Comparison of ENCODE assay signal across 8 cellular contexts in the genomic region with DNA sequence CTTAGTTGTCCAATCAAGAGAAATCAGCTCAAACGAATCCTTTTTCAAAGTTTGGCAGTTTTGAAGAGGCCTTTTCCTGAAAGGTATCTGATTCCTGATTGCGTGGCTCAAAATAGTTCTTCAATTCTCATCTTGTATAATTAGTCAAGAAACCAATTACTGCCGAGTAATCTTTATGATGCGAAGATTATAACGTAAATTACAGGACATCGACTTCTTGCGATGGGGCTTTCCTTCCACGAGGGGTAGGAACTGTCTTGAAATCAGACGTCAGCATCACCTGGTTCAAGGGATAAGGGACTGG. TPM values are rescaled to one million over a fixed set of nuclear protein-coding genes. Genes with fewer than 3 reads are reported as not detected.
DNase-seq lines count a peak whose midpoint lies in the region; ATAC-seq and TF ChIP-seq lines count a peak whose summit lies in the region.

No MANE protein-coding gene starts in this region.

- peak overlapping the region; percentile 1; the same call in 1 of the 2 replicates for H3K27ac ChIP-seq in SJCRH30
- H3K27ac ChIP-seq in foreskin keratinocyte = peak overlapping the region; percentile 2
- peak overlapping the region in 20 of 21 experiments; percentile 48 to 97 (median 90) for H3K27ac ChIP-seq in skin epidermis

- ATAC-seq in GM21723 (IDR thresholded peaks at IDR 0.05; ENCODE audit: unreplicated experiment) (peak; percentile 31), foreskin keratinocyte (peak; percentile 70)

- peaks cover 5% of the 10 kb centered on the region for H3K4me1 ChIP-seq in SJCRH30
- peaks cover 8% of the 10 kb centered on the region for H3K4me1 ChIP-seq in foreskin keratinocyte

- TF ChIP-seq CTCF in AG10803 (conservative IDR thresholded peaks at IDR 0.05; ENCODE audit: low read length) (no peak), foreskin keratinocyte (conservative IDR thresholded peaks at IDR 0.05) (no peak)

- H3K4me3 ChIP-seq in AG10803 (ENCODE audit: low read length) (peak overlapping the region; percentile 72), SJCRH30 (peak overlapping the region; percentile 84), skin epidermis (peak overlapping the region; percentile 49 to 69 (median 66))

- H3K9me3 ChIP-seq in SJCRH30 (replicated peaks) = no peaks in the 10 kb centered on the region

- H3K36me3 ChIP-seq in SJCRH30 = peaks cover 13% of the 10 kb centered on the region

- no peaks in the 10 kb centered on the region for H3K27me3 ChIP-seq in SJCRH30
- no peaks in the 10 kb centered on the region for H3K27me3 ChIP-seq in foreskin keratinocyte

- DNase-seq in AG10803 (ENCODE audit: low read depth) = no peak
- DNase-seq in SJCRH30 = no peak
- no peak for DNase-seq in foreskin keratinocyte
- DNase-seq in NCI-H2081 treated with DMSO at 0.1 percent for 48 hours (lab: John Stamatoyannopoulos, UW) = no peak
- DNase-seq in middle frontal gyrus (ENCODE audit: extremely low spot score, low spot score) = no peak
- no peak for DNase-seq in activated CD4-positive, alpha-beta T cell treated with anti-CD3 and anti-CD28 coated beads for 48 hours

RNA-seq across cellular contexts. Expression of a gene that starts 0.6 kb away (rescaled TPM):
- total RNA-seq in SJCRH30 (2014; rRNA removed; shearing (Covaris generic)) = 67.0 and 69.3 TPM in 2 replicates
- total RNA-seq in foreskin keratinocyte = 57.7 and 59.2 TPM in 2 replicates
- polyA plus RNA-seq in foreskin keratinocyte = 38.8 and 44.3 TPM in 2 replicates

RNA-seq across cellular contexts. Expression of a gene that starts 40.1 kb away (rescaled TPM):
- total RNA-seq in SJCRH30 (2014; rRNA removed; shearing (Covaris generic)) = 0.30 and 0.49 TPM in 2 replicates
- total RNA-seq in foreskin keratinocyte = 20.9 and 26.8 TPM in 2 replicates
- polyA plus RNA-seq in foreskin keratinocyte = 26.4 and 35.0 TPM in 2 replicates

RNA-seq across cellular contexts. Expression of a gene that starts 58.3 kb away (rescaled TPM):
- 49.9 and 50.8 TPM in 2 replicates for total RNA-seq in SJCRH30 (2014; rRNA removed; shearing (Covaris generic))
- 40.9 and 41.1 TPM in 2 replicates for total RNA-seq in foreskin keratinocyte
- polyA plus RNA-seq in foreskin keratinocyte = 10.6 and 12.2 TPM in 2 replicates

RNA-seq across cellular contexts. Expression of a gene that starts 58.6 kb away (rescaled TPM):
- total RNA-seq in SJCRH30 (2014; rRNA removed; shearing (Covaris generic)) = 129 and 142 TPM in 2 replicates
- total RNA-seq in foreskin keratinocyte = 75.2 and 75.4 TPM in 2 replicates
- polyA plus RNA-seq in foreskin keratinocyte = 79.6 and 89.1 TPM in 2 replicates

Comparison
In these comparisons a context has a peak if more than half of its experiments do, and no peak if none do; other contexts are left out.
1. H3K27ac ChIP-seq: peak in every context shown above with its lines; median percentile 90 in skin epidermis; 2 in foreskin keratinocyte; 1 in SJCRH30.
2. RNA of a gene that starts 40.1 kb away (total RNA-seq): 20.9 to 26.8 TPM in foreskin keratinocyte; 0.30 to 0.49 TPM in SJCRH30; every median in the first group is over 10 times any median in the second.
3. Peak in every context shown above with its lines, with median percentiles within 50 percentile points of each other: H3K4me3 ChIP-seq.